38 cellular contexts compared by ENCODE assay signal in genomic region chr7:19533266-19533665, GRCh38.
"Had no signal": no experiment of that assay in that cellular context is flagged by ENCODE, and none has a peak within 500 bp of the region (broad histone marks: within the 10 kb centered on the region; RNA-seq: fewer than 3 reads in every experiment).

No MANE protein-coding gene starts in this region.

- FAIRE-seq: astrocyte, bronchial epithelial cell had no signal

- H3K36me3 Mint-ChIP-seq: activated naive CD4-positive, alpha-beta T cell treated with anti-CD3 and anti-CD28 coated beads, Interleukin-2, amount 10 ng/mL, durations not matched to agents 7 days and 5 days; activated naive CD4-positive, alpha-beta T cell treated with anti-CD3 and anti-CD28 coated beads, Interleukin-2, amount 50 U/mL, for 24 hours; activated naive CD4-positive, alpha-beta T cell treated with anti-CD3 and anti-CD28 coated beads, Interleukin-2, amount 50 U/mL, for 72 hours; activated naive CD8-positive, alpha-beta T cell; activated naive CD8-positive, alpha-beta T cell treated with anti-CD3 and anti-CD28 coated beads for 36 hours; activated naive CD8-positive, alpha-beta T cell treated with anti-CD3 and anti-CD28 coated beads, Interleukin-2, amount 10 ng/mL, durations not matched to agents 7 days and 5 days; brain had no signal

- H3K36me3 ChIP-seq: adrenal gland, ascending aorta, brain microvascular endothelial cell, breast epithelium, cardiac muscle cell, colonic mucosa had no signal

- H3K27me3 Mint-ChIP-seq: activated naive CD4-positive, alpha-beta T cell treated with anti-CD3 and anti-CD28 coated beads, Interleukin-2, amount 10 ng/mL, durations not matched to agents 7 days and 5 days; activated naive CD4-positive, alpha-beta T cell treated with anti-CD3 and anti-CD28 coated beads, Interleukin-2, amount 50 U/mL, for 24 hours; activated naive CD8-positive, alpha-beta T cell; activated naive CD8-positive, alpha-beta T cell treated with anti-CD3 and anti-CD28 coated beads for 36 hours; activated naive CD8-positive, alpha-beta T cell treated with anti-CD3 and anti-CD28 coated beads, Interleukin-2, amount 10 ng/mL, durations not matched to agents 7 days and 5 days; activated naive CD8-positive, alpha-beta T cell treated with anti-CD3 and anti-CD28 coated beads, Interleukin-2, amount 50 U/mL, for 24 hours; activated T-cell treated with anti-CD3 and anti-CD28 coated beads, Interleukin-2, amount 50 U/mL, for 24 hours; activated T-helper 17 cell treated with anti-CD3 and anti-CD28 coated beads, Interleukin-2, amount 50 U/mL, for 72 hours; brain; central memory CD8-positive, alpha-beta T cell had no signal

- H3K27ac Mint-ChIP-seq: activated naive CD4-positive, alpha-beta T cell treated with anti-CD3 and anti-CD28 coated beads for 36 hours; activated naive CD4-positive, alpha-beta T cell treated with anti-CD3 and anti-CD28 coated beads, Interleukin-2, amount 10 ng/mL, durations not matched to agents 7 days and 5 days; activated naive CD4-positive, alpha-beta T cell treated with anti-CD3 and anti-CD28 coated beads, Interleukin-2, amount 50 U/mL, for 24 hours; activated naive CD4-positive, alpha-beta T cell treated with anti-CD3 and anti-CD28 coated beads, Interleukin-2, amount 50 U/mL, for 72 hours; activated naive CD8-positive, alpha-beta T cell; activated naive CD8-positive, alpha-beta T cell treated with anti-CD3 and anti-CD28 coated beads for 36 hours; activated naive CD8-positive, alpha-beta T cell treated with anti-CD3 and anti-CD28 coated beads, Interleukin-2, amount 10 ng/mL, durations not matched to agents 7 days and 5 days; activated naive CD8-positive, alpha-beta T cell treated with anti-CD3 and anti-CD28 coated beads, Interleukin-2, amount 50 U/mL, for 24 hours; activated T-cell treated with anti-CD3 and anti-CD28 coated beads, Interleukin-2, amount 50 U/mL, for 24 hours; activated T-cell treated with anti-CD3 and anti-CD28 coated beads, Interleukin-2, amount 50 U/mL, for 72 hours; activated T-helper 1 cell treated with anti-CD3 and anti-CD28 coated beads, Interleukin-12 subunit alpha, Interleukin-12 subunit beta, Interleukin-2, Interleukin-4 antibody, amounts not matched to agents 30 ng/mL and 10 ng/mL and 1 ng/mL, durations not matched to agents 14 hours and 24 hours and 36 hours; activated T-helper 17 cell treated with anti-CD3 and anti-CD28 coated beads, Interleukin-2, amount 50 U/mL, for 72 hours; activated T-helper 2 cell treated with anti-CD3 and anti-CD28 coated beads, Interferon-gamma antibody, Interleukin-2, Interleukin-4, amounts not matched to agents 10 μg/mL and 5 μg/mL and 100 μg/mL, durations not matched to agents 14 hours and 24 hours and 36 hours; brain had no signal

- H3K9me3 ChIP-seq: adrenal gland, ascending aorta, body of pancreas, breast epithelium, colonic mucosa had no signal

- ATAC-seq: activated naive CD4-positive, alpha-beta T cell treated with anti-CD3 and anti-CD28 coated beads, Interleukin-2, amount 50 U/mL, for 72 hours; activated naive CD8-positive, alpha-beta T cell treated with anti-CD3 and anti-CD28 coated beads, Interleukin-2, amount 50 U/mL, for 24 hours; activated T-cell treated with anti-CD3 and anti-CD28 coated beads, Interleukin-2, amount 50 U/mL, for 4 hours; activated T-cell treated with anti-CD3 and anti-CD28 coated beads, Interleukin-2, amount 50 U/mL, for 72 hours; activated T-helper 17 cell treated with anti-CD3 and anti-CD28 coated beads, Interleukin-2, amount 50 U/mL, for 72 hours; body of pancreas had no signal

- H3K4me1 Mint-ChIP-seq: activated naive CD4-positive, alpha-beta T cell treated with anti-CD3 and anti-CD28 coated beads, Interleukin-2, amount 10 ng/mL, durations not matched to agents 7 days and 5 days; activated naive CD4-positive, alpha-beta T cell treated with anti-CD3 and anti-CD28 coated beads, Interleukin-2, amount 50 U/mL, for 24 hours; activated naive CD8-positive, alpha-beta T cell treated with anti-CD3 and anti-CD28 coated beads for 36 hours; activated naive CD8-positive, alpha-beta T cell treated with anti-CD3 and anti-CD28 coated beads, Interleukin-2, amount 10 ng/mL, durations not matched to agents 7 days and 5 days; activated naive CD8-positive, alpha-beta T cell treated with anti-CD3 and anti-CD28 coated beads, Interleukin-2, amount 50 U/mL, for 24 hours; activated T-helper 17 cell treated with anti-CD3 and anti-CD28 coated beads, Interleukin-2, amount 50 U/mL, for 72 hours; central memory CD8-positive, alpha-beta T cell had no signal

- H3K4me1 ChIP-seq: adrenal gland, ascending aorta, body of pancreas, breast epithelium, colonic mucosa had no signal

- H3K9me3 Mint-ChIP-seq: activated naive CD4-positive, alpha-beta T cell treated with anti-CD3 and anti-CD28 coated beads, Interleukin-2, amount 10 ng/mL, durations not matched to agents 7 days and 5 days; activated naive CD4-positive, alpha-beta T cell treated with anti-CD3 and anti-CD28 coated beads, Interleukin-2, amount 50 U/mL, for 24 hours; activated naive CD8-positive, alpha-beta T cell treated with anti-CD3 and anti-CD28 coated beads, Interleukin-2, amount 10 ng/mL, durations not matched to agents 7 days and 5 days; activated T-cell treated with anti-CD3 and anti-CD28 coated beads, Interleukin-2, amount 50 U/mL, for 72 hours had no signal

- H3K27ac ChIP-seq: adrenal gland, ascending aorta, body of pancreas, brain microvascular endothelial cell, breast epithelium, cardiac muscle cell, colonic mucosa had no signal

- DNase-seq: activated effector memory CD4-positive, alpha-beta T cell treated with anti-CD3 and anti-CD28 coated beads, Interleukin-2, amount 50 U/mL, for 16 hours; activated gamma-delta T cell; activated gamma-delta T cell treated with Interleukin-2 at 50 U/mL for 16 hours; activated naive CD4-positive, alpha-beta T cell; activated naive CD4-positive, alpha-beta T cell treated with anti-CD3 and anti-CD28 coated beads for 36 hours; activated naive CD4-positive, alpha-beta T cell treated with anti-CD3 and anti-CD28 coated beads, Interleukin-2, amount 10 ng/mL, durations not matched to agents 7 days and 5 days; activated naive CD4-positive, alpha-beta T cell treated with Interleukin-2 at 50 U/mL for 16 hours; activated naive CD8-positive, alpha-beta T cell treated with anti-CD3 and anti-CD28 coated beads for 36 hours; activated naive CD8-positive, alpha-beta T cell treated with anti-CD3 and anti-CD28 coated beads, Interleukin-2, amount 10 ng/mL, durations not matched to agents 7 days and 5 days; activated naive CD8-positive, alpha-beta T cell treated with anti-CD3 and anti-CD28 coated beads, Interleukin-2, amount 50 U/mL, for 24 hours; activated T-cell treated with anti-CD3 and anti-CD28 coated beads, Interleukin-2, amount 50 U/mL, for 24 hours; activated T-cell treated with anti-CD3 and anti-CD28 coated beads, Interleukin-2, amount 50 U/mL, for 4 hours; activated T-cell treated with anti-CD3 and anti-CD28 coated beads, Interleukin-2, amount 50 U/mL, for 48 hours; activated T-cell treated with anti-CD3 and anti-CD28 coated beads, Interleukin-2, amount 50 U/mL, for 72 hours; adrenal gland; amniotic stem cell; amygdala; anterior cingulate cortex; aorta; body of pancreas; brain microvascular endothelial cell; caudate nucleus; central memory CD4-positive, alpha-beta T cell; cerebellar nuclear complex; colonic mucosa had no signal

- H3K4me3 Mint-ChIP-seq: activated naive CD4-positive, alpha-beta T cell treated with anti-CD3 and anti-CD28 coated beads for 36 hours; activated naive CD4-positive, alpha-beta T cell treated with anti-CD3 and anti-CD28 coated beads, Interleukin-2, amount 10 ng/mL, durations not matched to agents 7 days and 5 days; activated naive CD4-positive, alpha-beta T cell treated with anti-CD3 and anti-CD28 coated beads, Interleukin-2, amount 50 U/mL, for 24 hours; activated naive CD8-positive, alpha-beta T cell; activated naive CD8-positive, alpha-beta T cell treated with anti-CD3 and anti-CD28 coated beads for 36 hours; activated naive CD8-positive, alpha-beta T cell treated with anti-CD3 and anti-CD28 coated beads, Interleukin-2, amount 10 ng/mL, durations not matched to agents 7 days and 5 days; activated naive CD8-positive, alpha-beta T cell treated with anti-CD3 and anti-CD28 coated beads, Interleukin-2, amount 50 U/mL, for 24 hours; activated T-cell treated with anti-CD3 and anti-CD28 coated beads, Interleukin-2, amount 50 U/mL, for 24 hours; activated T-cell treated with anti-CD3 and anti-CD28 coated beads, Interleukin-2, amount 50 U/mL, for 4 hours; activated T-cell treated with anti-CD3 and anti-CD28 coated beads, Interleukin-2, amount 50 U/mL, for 72 hours; activated T-helper 1 cell treated with anti-CD3 and anti-CD28 coated beads, Interleukin-12 subunit alpha, Interleukin-12 subunit beta, Interleukin-2, Interleukin-4 antibody, amounts not matched to agents 30 ng/mL and 10 ng/mL and 1 ng/mL, durations not matched to agents 14 hours and 24 hours and 36 hours; activated T-helper 17 cell treated with anti-CD3 and anti-CD28 coated beads, Interleukin-2, amount 50 U/mL, for 72 hours; brain; central memory CD8-positive, alpha-beta T cell had no signal

- H3K27me3 ChIP-seq: adrenal gland, ascending aorta, body of pancreas, brain microvascular endothelial cell, breast epithelium, cardiac muscle cell, colonic mucosa had no signal

- H3K4me3 ChIP-seq: adrenal gland, ascending aorta, body of pancreas, breast epithelium, cardiac muscle cell, colonic mucosa had no signal
